In genomic region chrY:15546177-15546754, GRCh38 we compare ENCODE assay signal across 28 cellular contexts.
"Had no signal": no experiment of that assay in that cellular context is flagged by ENCODE, and none has a peak within 500 bp of the region (broad histone marks: within the 10 kb centered on the region; RNA-seq: fewer than 3 reads in every experiment).

No MANE protein-coding gene starts in this region.

- H3K27ac ChIP-seq: ascending aorta, breast epithelium, cardiac muscle cell, colonic mucosa, epithelial cell of prostate, esophagus squamous epithelium, gastroesophageal sphincter, heart right ventricle had no signal

- H3K4me3 Mint-ChIP-seq: activated CD4-positive, alpha-beta T cell treated with anti-CD3 and anti-CD28 coated beads, Interleukin-2, amount 10 ng/mL, durations not matched to agents 24 days and 14 days; activated CD8-positive, alpha-beta memory T cell treated with anti-CD3 and anti-CD28 coated beads, Interleukin-2, amount 10 ng/mL, durations not matched to agents 7 days and 5 days; activated CD8-positive, alpha-beta T cell treated with anti-CD3 and anti-CD28 coated beads, Interleukin-2, amount 10 ng/mL, durations not matched to agents 7 days and 5 days; activated naive CD4-positive, alpha-beta T cell treated with anti-CD3 and anti-CD28 coated beads, Interleukin-2, amount 10 ng/mL, durations not matched to agents 7 days and 5 days; activated T-helper 1 cell treated with anti-CD3 and anti-CD28 coated beads, Interleukin-12 subunit alpha, Interleukin-12 subunit beta, Interleukin-2, Interleukin-4 antibody, amounts not matched to agents 30 ng/mL and 10 ng/mL and 1 ng/mL, durations not matched to agents 14 hours and 24 hours and 36 hours; brain had no signal

- ATAC-seq: activated CD8-positive, alpha-beta memory T cell treated with anti-CD3 and anti-CD28 coated beads, Interleukin-2, amount 10 ng/mL, durations not matched to agents 7 days and 5 days; activated CD8-positive, alpha-beta T cell treated with anti-CD3 and anti-CD28 coated beads, Interleukin-2, amount 10 ng/mL, durations not matched to agents 7 days and 5 days; gastroesophageal sphincter; heart right ventricle had no signal

- H3K27me3 ChIP-seq: ascending aorta, breast epithelium, cardiac muscle cell, colonic mucosa, esophagus squamous epithelium, gastroesophageal sphincter, heart right ventricle had no signal

- H3K36me3 ChIP-seq: ascending aorta, breast epithelium, cardiac muscle cell, colonic mucosa, esophagus squamous epithelium, gastroesophageal sphincter, heart right ventricle had no signal

- H3K27me3 Mint-ChIP-seq: activated CD4-positive, alpha-beta T cell treated with anti-CD3 and anti-CD28 coated beads, Interleukin-2, amount 10 ng/mL, durations not matched to agents 24 days and 14 days; activated CD8-positive, alpha-beta memory T cell treated with anti-CD3 and anti-CD28 coated beads, Interleukin-2, amount 10 ng/mL, durations not matched to agents 7 days and 5 days; activated naive CD4-positive, alpha-beta T cell treated with anti-CD3 and anti-CD28 coated beads, Interleukin-2, amount 10 ng/mL, durations not matched to agents 7 days and 5 days; brain had no signal

- H3K4me1 ChIP-seq: ascending aorta, breast epithelium, colonic mucosa, esophagus squamous epithelium, gastroesophageal sphincter, heart right ventricle had no signal

- H3K4me3 ChIP-seq: ascending aorta, breast epithelium, cardiac muscle cell, colonic mucosa, esophagus squamous epithelium, gastroesophageal sphincter, heart right ventricle had no signal

- H3K9me3 ChIP-seq: ascending aorta, breast epithelium, colonic mucosa, esophagus squamous epithelium, gastroesophageal sphincter, heart right ventricle had no signal

- H3K27ac Mint-ChIP-seq: activated CD4-positive, alpha-beta T cell treated with anti-CD3 and anti-CD28 coated beads, Interleukin-2, amount 10 ng/mL, durations not matched to agents 24 days and 14 days; activated CD8-positive, alpha-beta memory T cell treated with anti-CD3 and anti-CD28 coated beads, Interleukin-2, amount 10 ng/mL, durations not matched to agents 7 days and 5 days; activated CD8-positive, alpha-beta T cell treated with anti-CD3 and anti-CD28 coated beads, Interleukin-2, amount 10 ng/mL, durations not matched to agents 7 days and 5 days; activated naive CD4-positive, alpha-beta T cell treated with anti-CD3 and anti-CD28 coated beads, Interleukin-2, amount 10 ng/mL, durations not matched to agents 7 days and 5 days; activated naive CD4-positive, alpha-beta T cell treated with anti-CD3 and anti-CD28 coated beads, Interleukin-2, amount 50 U/mL, for 72 hours; activated T-helper 1 cell treated with anti-CD3 and anti-CD28 coated beads, Interleukin-12 subunit alpha, Interleukin-12 subunit beta, Interleukin-2, Interleukin-4 antibody, amounts not matched to agents 30 ng/mL and 10 ng/mL and 1 ng/mL, durations not matched to agents 14 hours and 24 hours and 36 hours; brain had no signal

- H3K9me3 Mint-ChIP-seq: activated CD4-positive, alpha-beta T cell treated with anti-CD3 and anti-CD28 coated beads, Interleukin-2, amount 10 ng/mL, durations not matched to agents 24 days and 14 days; activated naive CD4-positive, alpha-beta T cell treated with anti-CD3 and anti-CD28 coated beads, Interleukin-2, amount 10 ng/mL, durations not matched to agents 7 days and 5 days; activated T-helper 1 cell treated with anti-CD3 and anti-CD28 coated beads, Interleukin-12 subunit alpha, Interleukin-12 subunit beta, Interleukin-2, Interleukin-4 antibody, amounts not matched to agents 30 ng/mL and 10 ng/mL and 1 ng/mL, durations not matched to agents 14 hours and 24 hours and 36 hours; brain had no signal

- H3K4me1 Mint-ChIP-seq: activated CD4-positive, alpha-beta T cell treated with anti-CD3 and anti-CD28 coated beads, Interleukin-2, amount 10 ng/mL, durations not matched to agents 24 days and 14 days; activated CD8-positive, alpha-beta memory T cell treated with anti-CD3 and anti-CD28 coated beads, Interleukin-2, amount 10 ng/mL, durations not matched to agents 7 days and 5 days; activated naive CD4-positive, alpha-beta T cell treated with anti-CD3 and anti-CD28 coated beads, Interleukin-2, amount 10 ng/mL, durations not matched to agents 7 days and 5 days; brain had no signal

- DNase-seq: activated CD4-positive, alpha-beta T cell treated with anti-CD3 and anti-CD28 coated beads, Interleukin-2, amount 10 ng/mL, durations not matched to agents 24 days and 14 days; activated CD4-positive, alpha-beta T cell treated with anti-CD3 and anti-CD28 coated beads, Interleukin-2, amount 50 U/mL, for 4 hours; activated CD4-positive, CD25-positive, alpha-beta regulatory T cell; activated CD4-positive, CD25-positive, alpha-beta regulatory T cell treated with anti-CD3 and anti-CD28 coated beads, Interleukin-2, amount 50 U/mL, for 72 hours; activated CD8-positive, alpha-beta memory T cell treated with anti-CD3 and anti-CD28 coated beads, Interleukin-2, amount 10 ng/mL, durations not matched to agents 7 days and 5 days; activated CD8-positive, alpha-beta memory T cell treated with anti-CD3 and anti-CD28 coated beads, Interleukin-2, amount 50 U/mL, for 4 hours; activated CD8-positive, alpha-beta T cell treated with anti-CD3 and anti-CD28 coated beads, Interleukin-2, amount 10 ng/mL, durations not matched to agents 7 days and 5 days; activated gamma-delta T cell; activated naive CD4-positive, alpha-beta T cell; activated naive CD4-positive, alpha-beta T cell treated with anti-CD3 and anti-CD28 coated beads, Interleukin-2, amount 10 ng/mL, durations not matched to agents 7 days and 5 days; activated T-cell treated with anti-CD3 and anti-CD28 coated beads, Interleukin-2, amount 50 U/mL, for 1 hour; activated T-cell treated with anti-CD3 and anti-CD28 coated beads, Interleukin-2, amount 50 U/mL, for 48 hours; central memory CD4-positive, alpha-beta T cell; cerebellar nuclear complex; colonic mucosa; effector CD8-positive, alpha-beta T cell; esophagus squamous epithelium; foreskin melanocyte; heart right ventricle; T-helper 2 cell had no signal

- H3K36me3 Mint-ChIP-seq: activated CD8-positive, alpha-beta memory T cell treated with anti-CD3 and anti-CD28 coated beads, Interleukin-2, amount 10 ng/mL, durations not matched to agents 7 days and 5 days; activated naive CD4-positive, alpha-beta T cell treated with anti-CD3 and anti-CD28 coated beads, Interleukin-2, amount 10 ng/mL, durations not matched to agents 7 days and 5 days; activated naive CD4-positive, alpha-beta T cell treated with anti-CD3 and anti-CD28 coated beads, Interleukin-2, amount 50 U/mL, for 72 hours; brain had no signal
